ENCODE assay signal across 24 cellular contexts in the genomic region with DNA sequence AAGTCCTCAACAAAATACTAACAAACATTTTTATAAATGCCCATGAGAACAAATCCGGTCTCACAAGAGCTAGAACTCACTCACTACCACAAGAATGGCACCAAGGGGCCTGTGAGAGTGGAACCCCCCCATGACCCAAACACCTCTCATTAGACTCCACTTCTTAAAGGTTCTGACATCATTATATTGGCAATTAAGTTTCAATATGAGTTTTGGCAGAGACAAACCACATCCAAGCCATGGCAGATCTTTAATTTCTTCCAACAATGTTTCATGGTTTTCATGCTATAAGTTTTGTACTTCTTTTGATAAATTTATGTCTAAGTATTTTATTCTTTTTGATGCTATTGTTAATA. TPM values are rescaled to one million over a fixed set of nuclear protein-coding genes. Genes with fewer than 3 reads are reported as not detected.
"Had no signal": no experiment of that assay in that cellular context is flagged by ENCODE, and none has a peak within 500 bp of the region (broad histone marks: within the 10 kb centered on the region; RNA-seq: fewer than 3 reads in every experiment).

No MANE protein-coding gene starts in this region.

- H3K4me3 ChIP-seq: left ventricle myocardium inferior, lung, neural progenitor cell, psoas muscle, right lobe of liver, tibial nerve, uterus had no signal

- H3K27ac Mint-ChIP-seq: mesothelial cell of epicardium; naive B cell; natural killer cell; nephron progenitor cell; neural progenitor cell; stimulated activated naive B cell treated with anti-CD40 and anti-IgM and Interleukin-4, amounts not matched to agents 10 μg/mL and 1 μg/mL and 100 μg/mL, for 72 hours; stimulated activated naive CD8-positive, alpha-beta T cell treated with anti-CD3 and anti-CD28 coated beads, Interleukin-15, Interleukin-2, amounts not matched to agents 100 ng/mL and 50 ng/mL, for 24 hours; type B pancreatic cell had no signal

- H3K9me3 Mint-ChIP-seq: natural killer cell, type B pancreatic cell had no signal

- DNase-seq: left ventricle myocardium inferior; mesendoderm; naive B cell; natural killer cell; nephron progenitor cell; occipital lobe; stimulated activated CD4-positive, alpha-beta T cell treated with anti-CD3 and anti-CD28 coated beads, Interleukin-12 subunit alpha, Interleukin-12 subunit beta, amount 100 ng/mL, for 4 hours; stimulated activated CD4-positive, alpha-beta T cell treated with anti-CD3 and anti-CD28 coated beads, Interleukin-15, amount 100 ng/mL, for 24 hours; stimulated activated CD4-positive, alpha-beta T cell treated with anti-CD3 and anti-CD28 coated beads, Interleukin-2, amount 100 ng/mL, for 24 hours; stimulated activated CD4-positive, alpha-beta T cell treated with anti-CD3 and anti-CD28 coated beads, Interleukin-4, amount 100 ng/mL, for 1 hour; stimulated activated naive B cell treated with anti-CD40 and anti-IgM and Interleukin-4, amounts not matched to agents 10 μg/mL and 1 μg/mL and 100 μg/mL, for 72 hours; substantia nigra; uterus had no signal

- H3K4me1 ChIP-seq: neural progenitor cell, parathyroid adenoma, psoas muscle, right lobe of liver, uterus had no signal

- H3K27me3 Mint-ChIP-seq: naive B cell had no signal

- H3K79me2 ChIP-seq: parathyroid adenoma had no signal

- H3K27ac ChIP-seq: left ventricle myocardium inferior, neural progenitor cell, neutrophil, parathyroid adenoma, psoas muscle, right lobe of liver, tibial nerve, uterus had no signal

- H3K9me3 ChIP-seq: neutrophil, right lobe of liver, uterus had no signal

- H3K4me2 ChIP-seq: neural progenitor cell had no signal

- H2AFZ ChIP-seq: neural progenitor cell, parathyroid adenoma had no signal

- H3K4me1 Mint-ChIP-seq: mesothelial cell of epicardium, natural killer cell had no signal

- H3K4me3 Mint-ChIP-seq: mesothelial cell of epicardium; naive B cell; natural killer cell; nephron progenitor cell; neural progenitor cell; stimulated activated naive B cell treated with anti-CD40 and anti-IgM and Interleukin-4, amounts not matched to agents 10 μg/mL and 1 μg/mL and 100 μg/mL, for 72 hours; stimulated activated naive CD8-positive, alpha-beta T cell treated with anti-CD3 and anti-CD28 coated beads, Interleukin-15, Interleukin-2, amounts not matched to agents 100 ng/mL and 50 ng/mL, for 24 hours; type B pancreatic cell had no signal

- ATAC-seq: natural killer cell; psoas muscle; right lobe of liver; stimulated activated naive B cell treated with anti-CD40 and anti-IgM and Interleukin-4, amounts not matched to agents 10 μg/mL and 1 μg/mL and 100 μg/mL, for 72 hours had no signal

- H3K9ac ChIP-seq: neural progenitor cell, parathyroid adenoma had no signal

- H3K27me3 ChIP-seq: neural progenitor cell, neutrophil, right lobe of liver had no signal

- H3K36me3 ChIP-seq: left ventricle myocardium inferior, neural progenitor cell, neutrophil, right lobe of liver, tibial nerve, uterus had no signal

RNA-seq across cellular contexts. Expression of a gene that starts 30.0 kb away (rescaled TPM):
- total RNA-seq: osteocyte had no signal
